In the genomic region with DNA sequence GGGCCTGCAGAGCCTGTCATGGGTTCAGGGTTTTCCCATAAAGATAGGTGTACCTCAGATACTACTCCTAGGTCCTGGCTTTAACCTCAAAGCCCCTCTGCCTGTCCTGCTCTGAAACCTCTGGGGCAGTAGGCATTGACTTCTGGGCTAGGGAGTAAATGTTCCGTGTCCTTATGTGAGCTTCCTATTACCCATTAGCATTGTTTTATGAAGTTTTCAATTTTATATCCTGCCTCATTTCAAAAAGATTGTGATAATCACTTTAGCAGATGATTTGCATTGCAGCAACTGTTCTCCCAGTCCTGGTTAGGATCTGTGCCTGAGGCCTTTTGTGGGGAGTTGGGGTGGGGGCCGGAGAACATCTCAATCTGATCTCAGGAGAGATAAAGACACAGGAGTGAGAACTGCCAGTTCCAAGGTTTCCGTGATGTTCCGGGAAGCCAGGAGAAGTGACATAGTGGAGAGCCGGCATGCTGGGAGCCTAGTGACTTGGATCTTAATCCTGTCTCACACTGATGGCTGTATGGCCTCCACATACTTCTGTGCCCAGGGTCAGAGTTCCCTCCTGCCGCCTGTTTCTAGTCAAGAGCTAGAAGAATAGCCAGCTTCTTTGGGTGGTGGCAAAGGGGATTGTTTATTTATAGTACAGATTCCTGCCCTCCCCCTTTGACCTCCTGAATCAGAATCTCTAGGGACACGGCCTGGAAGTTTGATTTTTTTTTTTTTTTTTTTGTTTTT, we compare ENCODE assay signal across 8 cellular contexts. TPM values are rescaled to one million over a fixed set of nuclear protein-coding genes. Genes with fewer than 3 reads are reported as not detected.
DNase-seq lines count a peak whose midpoint lies in the region; ATAC-seq and TF ChIP-seq lines count a peak whose summit lies in the region.

No MANE protein-coding gene starts in this region.

- ATAC-seq in sciatic nerve (peak; percentile 55), GM21619 (IDR thresholded peaks at IDR 0.05; ENCODE audit: unreplicated experiment) (no peak)

- H3K9me3 ChIP-seq in right atrium auricular region, result no peaks in the 10 kb centered on the region
- no peaks in the 10 kb centered on the region for H3K9me3 ChIP-seq in effector memory CD4-positive, alpha-beta T cell (ENCODE audit: control insufficient read depth, low read length)

- TF ChIP-seq CTCF in right atrium auricular region (IDR thresholded peaks at IDR 0.05), result no peak

- DNase-seq in GM03348 (ENCODE audit: low spot score) (peak; percentile 47), amniotic epithelial cell (ENCODE audit: low read depth) (peak; percentile 51), right atrium auricular region (ENCODE audit: low spot score) (peak; percentile 84), sciatic nerve (ENCODE audit: low spot score) (no peak), NCI-H2227 treated with DMSO at 0.1 percent for 48 hours (lab: John Stamatoyannopoulos, UW) (no peak), cortex of kidney (lab: John Stamatoyannopoulos, UW) (no peak)
- no peak for DNase-seq in effector memory CD4-positive, alpha-beta T cell

- H3K4me3 ChIP-seq in right atrium auricular region, result no peak overlapping the region
- no peak overlapping the region for H3K4me3 ChIP-seq in effector memory CD4-positive, alpha-beta T cell (ENCODE audit: insufficient read depth, low read depth, low read length, poor library complexity, severe bottlenecking)

- H3K36me3 ChIP-seq in right atrium auricular region, result peaks cover 77% of the 10 kb centered on the region
- peaks cover 10% of the 10 kb centered on the region for H3K36me3 ChIP-seq in effector memory CD4-positive, alpha-beta T cell (ENCODE audit: control insufficient read depth, insufficient read depth, low read length)

- peak overlapping the region; percentile 95 to 97 for H3K27ac ChIP-seq in right atrium auricular region
- H3K27ac ChIP-seq in effector memory CD4-positive, alpha-beta T cell (ENCODE audit: insufficient read depth, low read length, poor library complexity, severe bottlenecking), result no peak overlapping the region

- no peaks in the 10 kb centered on the region for H3K27me3 ChIP-seq in right atrium auricular region
- no peaks in the 10 kb centered on the region for H3K27me3 ChIP-seq in effector memory CD4-positive, alpha-beta T cell (replicated peaks; ENCODE audit: control insufficient read depth, insufficient read depth, low read length, poor library complexity, severe bottlenecking)

- intact Hi-C loops in sciatic nerve (cut with DNase I), result no loop called here

- H3K4me1 ChIP-seq in right atrium auricular region, result peaks cover 0 to 96% of the 10 kb centered on the region in 2 donors
- H3K4me1 ChIP-seq in effector memory CD4-positive, alpha-beta T cell (ENCODE audit: control insufficient read depth, insufficient read depth, low read length, poor library complexity, severe bottlenecking), result no peaks in the 10 kb centered on the region

RNA-seq across cellular contexts. Expression of gene TPM1, which starts 10.6 kb away (rescaled TPM):
- 1,000 to 10,000 TPM; 5,368 to 7,988 TPM for total RNA-seq in right atrium auricular region
- 396 TPM for total RNA-seq in sciatic nerve

Comparison
In these comparisons a context has a peak if more than half of its experiments do, and no peak if none do; other contexts are left out.
1. DNase-seq: peak in GM03348 (single experiment), amniotic epithelial cell (single experiment) and right atrium auricular region (single experiment); none in sciatic nerve (single experiment), effector memory CD4-positive, alpha-beta T cell (0 of 3), NCI-H2227 treated with DMSO at 0.1 percent for 48 hours (single experiment) and cortex of kidney (single experiment).
2. RNA of gene TPM1, which starts 10.6 kb away (total RNA-seq): 5,368 to 7,988 TPM in right atrium auricular region; 396 TPM in sciatic nerve (single experiment); every median in the first group is over 10 times any median in the second.